ENCODE assay signal across 8 cellular contexts in the genomic region with DNA sequence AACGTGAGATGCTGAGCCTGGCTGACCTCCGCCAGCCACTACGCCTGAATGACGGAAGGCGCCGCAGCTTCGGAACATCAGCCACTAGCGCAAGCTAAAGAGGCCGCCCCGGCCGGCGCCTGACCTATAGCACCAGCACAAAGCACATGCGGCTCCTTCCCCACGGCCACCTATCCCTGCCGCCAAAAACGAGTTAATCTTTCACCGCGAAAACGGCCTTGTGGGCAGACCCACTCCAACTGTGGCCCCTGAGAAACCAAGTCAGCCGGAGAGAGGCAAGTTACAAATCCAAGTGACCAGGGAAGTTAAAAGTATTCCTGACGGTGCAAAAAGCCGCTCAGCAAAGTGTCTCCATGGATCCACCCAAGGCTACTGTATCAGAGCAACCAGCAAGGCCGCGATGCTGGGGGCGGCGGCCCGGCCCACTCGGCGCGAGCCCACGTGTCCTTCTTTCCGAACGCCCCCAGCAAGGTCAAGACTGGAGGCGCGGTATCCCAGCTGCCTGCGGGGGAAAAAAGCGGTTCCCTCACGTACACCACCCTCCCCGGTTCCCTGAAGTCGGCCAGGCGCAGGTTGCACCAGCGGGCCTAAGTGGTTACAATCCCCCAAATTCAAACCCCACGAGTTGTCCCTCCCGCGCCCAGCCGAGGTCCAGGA.
A peak's percentile ranks its signal among the peaks of the same experiment; 100 is the strongest.
DNase-seq lines count a peak whose midpoint lies in the region; ATAC-seq and TF ChIP-seq lines count a peak whose summit lies in the region.

No MANE protein-coding gene starts in this region.

- peak overlapping the region; percentile 83 for H3K4me3 ChIP-seq in effector memory CD4-positive, alpha-beta T cell (ENCODE audit: insufficient read depth, low read depth, low read length, poor library complexity, severe bottlenecking)

- in situ Hi-C loops in GM13977 (cut with MboI; ENCODE audit: low pct_unique_long_range_greater_than_20kb, low sequenced_read_pairs, unreplicated experiment) = no loop called here

- H3K36me3 ChIP-seq in effector memory CD4-positive, alpha-beta T cell (ENCODE audit: control insufficient read depth, insufficient read depth, low read length) = peaks cover 21% of the 10 kb centered on the region

- no peaks in the 10 kb centered on the region for H3K27me3 ChIP-seq in effector memory CD4-positive, alpha-beta T cell (replicated peaks; ENCODE audit: control insufficient read depth, insufficient read depth, low read length, poor library complexity, severe bottlenecking)

- no peaks in the 10 kb centered on the region for H3K9me3 ChIP-seq in effector memory CD4-positive, alpha-beta T cell (ENCODE audit: control insufficient read depth, low read length)

- no peak for TF ChIP-seq CTCF in GM13977 (IDR thresholded peaks at IDR 0.05; ENCODE audit: extremely low read depth, insufficient read depth, missing control alignments)

- DNase-seq in GM13977 (ENCODE audit: low spot score) = peak; percentile 45
- DNase-seq in NCI-H146 treated with DMSO at 0.1 percent for 48 hours (lab: John Stamatoyannopoulos, UW; ENCODE audit: unreplicated experiment) = peak; percentile 47
- DNase-seq in activated CD8-positive, alpha-beta memory T cell treated with anti-CD3 and anti-CD28 coated beads for 24 hours = peak; percentile 82
- DNase-seq in effector memory CD4-positive, alpha-beta T cell = peak; percentile 16 to 36 (median 18)
- DNase-seq in medulla oblongata (ENCODE audit: extremely low spot score) = peak; percentile 64
- DNase-seq in stimulated activated CD8-positive, alpha-beta memory T cell treated with anti-CD3 and anti-CD28 coated beads, Interleukin-12 subunit alpha, Interleukin-12 subunit beta, amount 100 ng/mL, for 1 hour (ENCODE audit: low read depth) = peak; percentile 19

- H3K27ac ChIP-seq in effector memory CD4-positive, alpha-beta T cell (ENCODE audit: insufficient read depth, low read length, poor library complexity, severe bottlenecking) = peak overlapping the region; percentile 89

- peaks cover 23% of the 10 kb centered on the region for H3K4me1 ChIP-seq in effector memory CD4-positive, alpha-beta T cell (ENCODE audit: control insufficient read depth, insufficient read depth, low read length, poor library complexity, severe bottlenecking)

- ATAC-seq in HG02588 (IDR thresholded peaks at IDR 0.05; ENCODE audit: unreplicated experiment) (peak; percentile 19), GM18520 (IDR thresholded peaks at IDR 0.05; ENCODE audit: unreplicated experiment) (no peak)

Comparison
In these comparisons a context has a peak if more than half of its experiments do, and no peak if none do; other contexts are left out.
1. DNase-seq: peak in every context shown above with its lines; median percentile 82 in activated CD8-positive, alpha-beta memory T cell treated with anti-CD3 and anti-CD28 coated beads for 24 hours; 64 in medulla oblongata; 47 in NCI-H146 treated with DMSO at 0.1 percent for 48 hours; 45 in GM13977; 19 in stimulated activated CD8-positive, alpha-beta memory T cell treated with anti-CD3 and anti-CD28 coated beads, Interleukin-12 subunit alpha, Interleukin-12 subunit beta, amount 100 ng/mL, for 1 hour; 18 in effector memory CD4-positive, alpha-beta T cell.